In the genomic region with DNA sequence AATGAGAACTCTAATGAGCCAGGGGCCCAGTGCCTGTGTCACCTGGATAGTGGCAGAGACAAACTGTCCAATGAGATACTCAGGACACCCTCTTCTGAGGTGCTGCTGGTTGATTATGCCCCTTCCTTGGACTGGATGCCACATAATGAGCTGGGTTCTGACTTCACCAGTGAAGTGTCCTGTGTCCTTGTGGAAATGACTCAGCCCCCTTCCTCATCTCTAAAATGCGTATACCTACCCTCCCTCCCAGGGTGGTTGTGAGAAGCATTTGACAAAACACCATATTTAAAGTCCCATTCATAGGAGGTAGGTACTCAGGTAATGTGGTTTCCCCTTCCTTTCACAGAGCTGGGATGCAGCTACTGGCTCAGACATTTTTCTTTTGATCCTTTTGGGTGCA, we compare ENCODE assay signal across 22 cellular contexts.
"Had no signal": no experiment of that assay in that cellular context is flagged by ENCODE, and none has a peak within 500 bp of the region (broad histone marks: within the 10 kb centered on the region; RNA-seq: fewer than 3 reads in every experiment).

No MANE protein-coding gene starts in this region.

- H3K27me3 ChIP-seq: body of pancreas, cardiac muscle cell, right lobe of liver, tibial artery had no signal

- H3K27ac ChIP-seq: cardiac muscle cell, right lobe of liver, tibial artery had no signal

- H3K9me3 ChIP-seq: body of pancreas, mucosa of descending colon, right lobe of liver, tibial artery had no signal

- ATAC-seq: activated naive CD8-positive, alpha-beta T cell treated with anti-CD3 and anti-CD28 coated beads, Interleukin-2, amount 50 U/mL, for 24 hours; activated T-cell treated with anti-CD3 and anti-CD28 coated beads, Interleukin-2, amount 50 U/mL, for 72 hours; body of pancreas; mucosa of descending colon; right lobe of liver; stimulated activated effector memory CD8-positive, alpha-beta T cell treated with anti-CD3 and anti-CD28 coated beads, Interleukin-12 subunit alpha, Interleukin-12 subunit beta, amount 100 ng/mL, for 72 hours; stimulated activated naive CD8-positive, alpha-beta T cell treated with anti-CD3 and anti-CD28 coated beads, Interleukin-15, amount 100 ng/mL, for 72 hours; T-cell had no signal

- H3K4me3 ChIP-seq: body of pancreas, cardiac muscle cell, mucosa of descending colon, right lobe of liver, tibial artery had no signal

- H3K4me1 ChIP-seq: right lobe of liver had no signal

- H3K36me3 ChIP-seq: cardiac muscle cell, right lobe of liver, tibial artery had no signal

- DNase-seq: activated CD4-positive, alpha-beta T cell treated with anti-CD3 and anti-CD28 coated beads for 1 hour; activated CD4-positive, alpha-beta T cell treated with anti-CD3 and anti-CD28 coated beads, Interleukin-2, amount 50 U/mL, for 1 hour; activated gamma-delta T cell; activated naive CD4-positive, alpha-beta T cell treated with anti-CD3 and anti-CD28 coated beads, Interleukin-2, amount 50 U/mL, for 16 hours; activated naive CD8-positive, alpha-beta T cell treated with anti-CD3 and anti-CD28 coated beads, Interleukin-2, amount 50 U/mL, for 24 hours; activated T-cell treated with anti-CD3 and anti-CD28 coated beads, Interleukin-2, amount 50 U/mL, for 72 hours; body of pancreas; cortex of kidney; effector CD4-positive, alpha-beta T cell; foreskin melanocyte; hippocampal formation; mucosa of descending colon; nephron progenitor cell; occipital lobe; right lobe of liver; small intestine; stimulated activated CD4-positive, alpha-beta T cell treated with anti-CD3 and anti-CD28 coated beads, Interleukin-2, amount 100 ng/mL, for 24 hours; stimulated activated naive CD8-positive, alpha-beta T cell treated with anti-CD3 and anti-CD28 coated beads, Interleukin-15, amount 100 ng/mL, for 72 hours; T-cell; tibial artery had no signal
